ENCODE assay signal across 31 cellular contexts in genomic region chr16:761580-761979, GRCh38. TPM values are rescaled to one million over a fixed set of nuclear protein-coding genes. Genes with fewer than 3 reads are reported as not detected.
"Had no signal": no experiment of that assay in that cellular context is flagged by ENCODE, and none has a peak within 500 bp of the region (broad histone marks: within the 10 kb centered on the region; RNA-seq: fewer than 3 reads in every experiment).

No MANE protein-coding gene starts in this region.

- H3K4me1 Mint-ChIP-seq: activated CD4-positive, alpha-beta T cell treated with anti-CD3 and anti-CD28 coated beads for 36 hours had no signal

- ATAC-seq: activated CD4-positive, alpha-beta T cell treated with anti-CD3 and anti-CD28 coated beads for 36 hours; activated CD8-positive, alpha-beta T cell treated with anti-CD3 and anti-CD28 coated beads, Interleukin-2, amount 10 ng/mL, durations not matched to agents 7 days and 5 days; activated T-cell treated with anti-CD3 and anti-CD28 coated beads, Interleukin-2, amount 50 U/mL, for 72 hours; gastrocnemius medialis; natural killer cell had no signal

- H3K9me3 Mint-ChIP-seq: activated naive CD4-positive, alpha-beta T cell treated with anti-CD3 and anti-CD28 coated beads for 36 hours; activated naive CD8-positive, alpha-beta T cell treated with anti-CD3 and anti-CD28 coated beads, Interleukin-2, amount 10 ng/mL, durations not matched to agents 7 days and 5 days; activated T-cell treated with anti-CD3 and anti-CD28 coated beads, Interleukin-2, amount 50 U/mL, for 72 hours; natural killer cell had no signal

- H3K4me1 ChIP-seq: ascending aorta, colonic mucosa, gastrocnemius medialis, tibial nerve had no signal

- H3K36me3 Mint-ChIP-seq: activated naive CD8-positive, alpha-beta T cell treated with anti-CD3 and anti-CD28 coated beads, Interleukin-2, amount 10 ng/mL, durations not matched to agents 7 days and 5 days; brain; natural killer cell; neural progenitor cell had no signal

- FAIRE-seq: endometrium had no signal

- H3K4me2 ChIP-seq: hepatocyte, neural progenitor cell had no signal

- H3K4me3 Mint-ChIP-seq: activated CD4-positive, alpha-beta T cell treated with anti-CD3 and anti-CD28 coated beads for 36 hours; activated CD8-positive, alpha-beta T cell treated with anti-CD3 and anti-CD28 coated beads, Interleukin-2, amount 10 ng/mL, durations not matched to agents 7 days and 5 days; activated naive CD4-positive, alpha-beta T cell treated with anti-CD3 and anti-CD28 coated beads for 36 hours; activated naive CD8-positive, alpha-beta T cell treated with anti-CD3 and anti-CD28 coated beads, Interleukin-2, amount 10 ng/mL, durations not matched to agents 7 days and 5 days; activated T-cell treated with anti-CD3 and anti-CD28 coated beads, Interleukin-2, amount 50 U/mL, for 72 hours; brain; natural killer cell; neural progenitor cell had no signal

- H3K9me3 ChIP-seq: ascending aorta, colonic mucosa, esophagus squamous epithelium, gastrocnemius medialis, uterus had no signal

- H3K27ac ChIP-seq: ascending aorta, cardiac muscle cell, colonic mucosa, epithelial cell of prostate, gastrocnemius medialis, hepatocyte, neural progenitor cell, tibial nerve had no signal

- H3K36me3 ChIP-seq: ascending aorta, cardiac muscle cell, colonic mucosa, esophagus squamous epithelium, gastrocnemius medialis, neural progenitor cell, tibial nerve, uterus had no signal

- H3K27me3 ChIP-seq: ascending aorta, cardiac muscle cell, hepatocyte, neural progenitor cell, uterus had no signal

- DNase-seq: activated CD4-positive, alpha-beta T cell treated with anti-CD3 and anti-CD28 coated beads for 36 hours; activated CD4-positive, CD25-positive, alpha-beta regulatory T cell; activated CD8-positive, alpha-beta T cell treated with anti-CD3 and anti-CD28 coated beads, Interleukin-2, amount 10 ng/mL, durations not matched to agents 7 days and 5 days; activated effector memory CD4-positive, alpha-beta T cell treated with anti-CD3 and anti-CD28 coated beads, Interleukin-2, amount 50 U/mL, for 16 hours; activated naive CD4-positive, alpha-beta T cell treated with anti-CD3 and anti-CD28 coated beads for 36 hours; activated naive CD8-positive, alpha-beta T cell treated with anti-CD3 and anti-CD28 coated beads, Interleukin-2, amount 10 ng/mL, durations not matched to agents 7 days and 5 days; activated T-cell treated with anti-CD3 and anti-CD28 coated beads for 4 hours; activated T-cell treated with anti-CD3 and anti-CD28 coated beads, Interleukin-2, amount 50 U/mL, for 72 hours; cerebellar nuclear complex; colonic mucosa; effector CD8-positive, alpha-beta T cell; esophagus squamous epithelium; gastrocnemius medialis; glutamatergic neuron; islet precursor cell; mesenchymal stem cell; natural killer cell; stimulated activated CD4-positive, alpha-beta T cell treated with anti-CD3 and anti-CD28 coated beads, Interleukin-2, amount 100 ng/mL, for 48 hours; stimulated activated naive CD4-positive, alpha-beta T cell treated with Interleukin-2 at 50 U/mL for 16 hours; uterus had no signal

- H3K27ac Mint-ChIP-seq: activated CD4-positive, alpha-beta T cell treated with anti-CD3 and anti-CD28 coated beads for 36 hours; activated CD8-positive, alpha-beta T cell treated with anti-CD3 and anti-CD28 coated beads, Interleukin-2, amount 10 ng/mL, durations not matched to agents 7 days and 5 days; activated naive CD4-positive, alpha-beta T cell treated with anti-CD3 and anti-CD28 coated beads for 36 hours; activated naive CD8-positive, alpha-beta T cell treated with anti-CD3 and anti-CD28 coated beads, Interleukin-2, amount 10 ng/mL, durations not matched to agents 7 days and 5 days; activated T-cell treated with anti-CD3 and anti-CD28 coated beads, Interleukin-2, amount 50 U/mL, for 72 hours; natural killer cell had no signal

- H3K4me3 ChIP-seq: ascending aorta, cardiac muscle cell, colonic mucosa, esophagus squamous epithelium, gastrocnemius medialis, hepatocyte, neural progenitor cell, tibial nerve, uterus had no signal

RNA-seq across cellular contexts. Expression of gene MSLN, which starts 1.0 kb away (rescaled TPM):
- total RNA-seq: activated CD4-positive, alpha-beta T cell treated with anti-CD3 and anti-CD28 coated beads for 36 hours; activated CD8-positive, alpha-beta T cell treated with anti-CD3 and anti-CD28 coated beads, Interleukin-2, amount 10 ng/mL, durations not matched to agents 7 days and 5 days; activated naive CD4-positive, alpha-beta T cell treated with anti-CD3 and anti-CD28 coated beads for 36 hours; activated naive CD8-positive, alpha-beta T cell treated with anti-CD3 and anti-CD28 coated beads, Interleukin-2, amount 10 ng/mL, durations not matched to agents 7 days and 5 days; activated T-cell treated with anti-CD3 and anti-CD28 coated beads, Interleukin-2, amount 50 U/mL, for 72 hours; gastrocnemius medialis; natural killer cell; pulmonary artery endothelial cell; temporal lobe had no signal
- polyA plus RNA-seq: cardiac muscle cell, right cardiac atrium had no signal
